Comparison of ENCODE assay signal across 18 cellular contexts in the genomic region with DNA sequence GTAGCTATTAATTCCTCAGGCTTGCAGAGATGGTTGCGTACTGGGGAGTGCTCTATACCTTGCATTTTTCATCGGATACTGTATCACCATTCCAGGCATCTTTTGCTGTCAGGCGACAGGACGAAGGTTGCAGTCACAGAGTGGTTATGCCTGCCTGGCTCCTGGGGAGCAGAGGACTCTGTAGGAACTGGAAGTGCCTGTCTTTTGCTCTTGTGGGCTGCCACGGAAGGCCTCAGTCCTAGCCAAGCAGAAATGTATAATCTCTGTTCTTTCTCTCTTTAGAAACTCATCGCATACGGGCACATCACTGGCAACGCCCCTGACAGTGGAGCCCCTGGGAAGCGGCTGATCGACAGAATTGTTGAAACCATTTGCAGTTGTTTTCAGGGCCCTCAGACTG. TPM values are rescaled to one million over a fixed set of nuclear protein-coding genes. Genes with fewer than 3 reads are reported as not detected.
DNase-seq lines count a peak whose midpoint lies in the region; ATAC-seq and TF ChIP-seq lines count a peak whose summit lies in the region.
"Had no signal": no experiment of that assay in that cellular context is flagged by ENCODE, and none has a peak within 500 bp of the region (broad histone marks: within the 10 kb centered on the region; RNA-seq: fewer than 3 reads in every experiment).

No MANE protein-coding gene starts in this region.

- peaks cover 2 to 6% of the 10 kb centered on the region in 2 donors for H3K36me3 Mint-ChIP-seq in activated T-cell treated with anti-CD3 and anti-CD28 coated beads, Interleukin-2, amount 50 U/mL, for 72 hours (ENCODE audit: insufficient read depth in 2 of 2)

- H3K79me2 ChIP-seq in parathyroid adenoma = peaks cover 19% of the 10 kb centered on the region

- ATAC-seq in activated T-cell treated with anti-CD3 and anti-CD28 coated beads, Interleukin-2, amount 50 U/mL, for 72 hours (replicated peaks in 1 of 2) = no peak
- no peak for ATAC-seq in HG03280 (IDR thresholded peaks at IDR 0.05; ENCODE audit: unreplicated experiment)
- ATAC-seq in left ventricle myocardium superior = no peak
- ATAC-seq: A549, GM23338 had no signal

- H3K9me3 ChIP-seq in parathyroid adenoma (ENCODE audit: control insufficient read depth, low read length) = no peaks in the 10 kb centered on the region
- H3K9me3 ChIP-seq in MG63 = no peaks in the 10 kb centered on the region
- H3K9me3 ChIP-seq: A549, Caco-2 had no signal

- H3K9ac ChIP-seq in parathyroid adenoma = no peak overlapping the region

- intact Hi-C loops in left ventricle myocardium superior (cut with micrococcal nuclease) = no loop called here

- H3K36me3 ChIP-seq in parathyroid adenoma (ENCODE audit: control insufficient read depth, insufficient read depth, low read length) (no peaks in the 10 kb centered on the region), MG63 (peaks cover 73% of the 10 kb centered on the region)

- H3K27ac ChIP-seq in parathyroid adenoma = peak overlapping the region; percentile 87
- H3K27ac ChIP-seq: 22Rv1, A549, C4-2B, HL-60 had no signal

- H3K27me3 Mint-ChIP-seq in activated T-cell treated with anti-CD3 and anti-CD28 coated beads, Interleukin-2, amount 50 U/mL, for 72 hours (ENCODE audit: low read depth) = no peaks in the 10 kb centered on the region
- H3K27me3 Mint-ChIP-seq: CD4-positive, alpha-beta T cell had no signal

- H3K27me3 ChIP-seq in parathyroid adenoma (ENCODE audit: control insufficient read depth, insufficient read depth, low read length) (no peaks in the 10 kb centered on the region), MG63 (no peaks in the 10 kb centered on the region)

- H3K4me3 Mint-ChIP-seq in activated T-cell treated with anti-CD3 and anti-CD28 coated beads, Interleukin-2, amount 50 U/mL, for 72 hours = no peak overlapping the region
- H3K4me3 Mint-ChIP-seq: CD4-positive, alpha-beta T cell; GM23338 had no signal

- H3K4me1 ChIP-seq in parathyroid adenoma = peaks cover 17% of the 10 kb centered on the region

- no peak for TF ChIP-seq CTCF in parathyroid adenoma (IDR thresholded peaks at IDR 0.05)

- H3K9me3 Mint-ChIP-seq in activated T-cell treated with anti-CD3 and anti-CD28 coated beads, Interleukin-2, amount 50 U/mL, for 72 hours = no peaks in the 10 kb centered on the region
- H3K9me3 Mint-ChIP-seq: CD4-positive, alpha-beta T cell; GM23338 had no signal

- H3K4me3 ChIP-seq in parathyroid adenoma (ENCODE audit: low read depth, low read length) (no peak overlapping the region), MG63 (no peak overlapping the region)
- H3K4me3 ChIP-seq: A549, GM23338 had no signal

- peak overlapping the region; percentile 20 for H3K4me2 ChIP-seq in parathyroid adenoma (ENCODE audit: low read length)
- H3K4me2 ChIP-seq: A549, GM23338 had no signal

- DNase-seq in activated T-cell treated with anti-CD3 and anti-CD28 coated beads, Interleukin-2, amount 50 U/mL, for 72 hours = no peak
- no peak for DNase-seq in activated T-cell treated with anti-CD3 and anti-CD28 coated beads for 4 hours
- peak; percentile 59 for DNase-seq in cerebellar cortex (ENCODE audit: low spot score)
- no peak for DNase-seq in NOMO-1 treated with DMSO at 0.1 percent for 48 hours (lab: John Stamatoyannopoulos, UW; ENCODE audit: unreplicated experiment)
- DNase-seq in left ventricle myocardium superior = no peak
- no peak for DNase-seq in MG63
- DNase-seq: AML-193; Caco-2; CD4-positive, alpha-beta T cell; GDM1; HCEC 1CT had no signal

- peak overlapping the region; percentile 57 for H3K27ac Mint-ChIP-seq in activated T-cell treated with anti-CD3 and anti-CD28 coated beads, Interleukin-2, amount 50 U/mL, for 72 hours
- H3K27ac Mint-ChIP-seq: CD4-positive, alpha-beta T cell; GM23338 had no signal

- no peaks in the 10 kb centered on the region for H3K4me1 Mint-ChIP-seq in activated T-cell treated with anti-CD3 and anti-CD28 coated beads, Interleukin-2, amount 50 U/mL, for 72 hours (ENCODE audit: low read depth)

- no peak overlapping the region for H2AFZ ChIP-seq in parathyroid adenoma
- H2AFZ ChIP-seq: GM23338 had no signal

RNA-seq across cellular contexts. Expression of gene ARFGEF2, which starts 29.5 kb away (rescaled TPM):
- total RNA-seq in activated T-cell treated with anti-CD3 and anti-CD28 coated beads, Interleukin-2, amount 50 U/mL, for 72 hours = 10 to 100 TPM; 23.3 to 23.6 TPM
- total RNA-seq in left ventricle myocardium superior = 44.9 TPM
- 17.9 and 22.5 TPM in 2 replicates for total RNA-seq in MG63 (2014; rRNA removed; shearing (Covaris generic); ENCODE audit: low replicate concordance)
